Comparison of ENCODE assay signal across 27 cellular contexts in genomic region chr16:82182237-82183003, GRCh38.
"Had no signal": no experiment of that assay in that cellular context is flagged by ENCODE, and none has a peak within 500 bp of the region (broad histone marks: within the 10 kb centered on the region; RNA-seq: fewer than 3 reads in every experiment).

No MANE protein-coding gene starts in this region.

- H3K36me3 ChIP-seq: brain microvascular endothelial cell, heart left ventricle, lower lobe of right lung, neutrophil, ovary, right lobe of liver, transverse colon had no signal

- H3K9me3 ChIP-seq: heart left ventricle, lower lobe of right lung, neutrophil, ovary, right lobe of liver, testis, transverse colon had no signal

- DNase-seq: activated CD4-positive, alpha-beta memory T cell treated with anti-CD3 and anti-CD28 coated beads for 36 hours; activated CD4-positive, alpha-beta T cell treated with anti-CD3 and anti-CD28 coated beads, Interleukin-2, amount 10 ng/mL, durations not matched to agents 24 days and 14 days; activated CD8-positive, alpha-beta memory T cell treated with anti-CD3 and anti-CD28 coated beads, Interleukin-2, amount 50 U/mL, for 48 hours; activated gamma-delta T cell; activated naive CD4-positive, alpha-beta T cell treated with anti-CD3 and anti-CD28 coated beads, Interleukin-2, amount 10 ng/mL, durations not matched to agents 7 days and 5 days; activated naive CD8-positive, alpha-beta T cell treated with anti-CD3 and anti-CD28 coated beads, Interleukin-2, amount 10 ng/mL, durations not matched to agents 7 days and 5 days; activated T-cell treated with anti-CD3 and anti-CD28 coated beads, Interleukin-2, amount 50 U/mL, for 24 hours; amniotic stem cell; brain microvascular endothelial cell; caudate nucleus; foreskin keratinocyte; heart left ventricle; hypothalamus; kidney glomerular epithelial cell; lower lobe of right lung; mesenchymal stem cell; ovary; right lobe of liver; stimulated activated CD4-positive, alpha-beta T cell treated with anti-CD3 and anti-CD28 coated beads, Interleukin-12 subunit alpha, Interleukin-12 subunit beta, amount 100 ng/mL, for 4 hours; stimulated activated CD4-positive, alpha-beta T cell treated with anti-CD3 and anti-CD28 coated beads, Interleukin-4, amount 100 ng/mL, for 1 hour; stimulated activated naive CD8-positive, alpha-beta T cell treated with anti-CD3 and anti-CD28 coated beads, Interleukin-15, Interleukin-2, amounts not matched to agents 100 U/mL and 50 U/mL, for 24 hours; T-helper 9 cell; testis; transverse colon had no signal

- H3K27ac ChIP-seq: brain microvascular endothelial cell, foreskin keratinocyte, heart left ventricle, lower lobe of right lung, neutrophil, ovary, right lobe of liver, skin epidermis, testis, transverse colon, VCaP had no signal

- H3K4me3 ChIP-seq: heart left ventricle, lower lobe of right lung, ovary, right lobe of liver, skin epidermis, testis, transverse colon had no signal

- H3K27me3 ChIP-seq: foreskin keratinocyte, ovary, right lobe of liver, testis had no signal

- H3K4me1 ChIP-seq: foreskin keratinocyte, right lobe of liver, testis, transverse colon had no signal
